In the genomic region with DNA sequence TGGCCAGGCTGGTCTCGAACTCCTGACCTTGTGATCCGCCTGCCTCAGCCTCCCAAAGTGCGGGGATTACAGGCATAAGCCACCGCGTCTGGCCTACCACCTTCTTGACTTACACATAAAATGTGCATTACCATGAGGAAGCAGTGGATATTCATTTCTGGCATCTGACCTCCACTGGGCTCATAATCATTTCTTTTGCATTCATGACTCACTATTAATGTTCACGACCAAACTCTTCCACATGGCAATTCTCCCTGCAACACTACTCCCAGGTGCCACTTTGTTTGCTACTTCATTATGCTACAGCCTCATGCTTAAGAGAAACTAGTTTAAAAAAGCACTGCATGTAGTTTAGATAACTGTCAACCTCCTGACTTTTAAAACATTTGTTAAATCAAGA, we compare ENCODE assay signal across 28 cellular contexts.
"Had no signal": no experiment of that assay in that cellular context is flagged by ENCODE, and none has a peak within 500 bp of the region (broad histone marks: within the 10 kb centered on the region; RNA-seq: fewer than 3 reads in every experiment).

No MANE protein-coding gene starts in this region.

- H3K27me3 Mint-ChIP-seq: activated B cell treated with CpG ODN at 0.5 μM for 24 hours; activated CD4-positive, alpha-beta T cell treated with anti-CD3 and anti-CD28 coated beads, Interleukin-2, amount 10 ng/mL, durations not matched to agents 24 days and 14 days; activated CD8-positive, alpha-beta memory T cell treated with anti-CD3 and anti-CD28 coated beads, Interleukin-2, amount 10 ng/mL, durations not matched to agents 7 days and 5 days; activated naive CD4-positive, alpha-beta T cell treated with anti-CD3 and anti-CD28 coated beads, Interleukin-2, amount 50 U/mL, for 24 hours; activated T-cell treated with anti-CD3 and anti-CD28 coated beads, Interleukin-2, amount 50 U/mL, for 24 hours had no signal

- H3K4me3 Mint-ChIP-seq: activated B cell treated with CpG ODN at 0.5 μM for 24 hours; activated CD4-positive, alpha-beta T cell treated with anti-CD3 and anti-CD28 coated beads, Interleukin-2, amount 10 ng/mL, durations not matched to agents 24 days and 14 days; activated CD8-positive, alpha-beta memory T cell treated with anti-CD3 and anti-CD28 coated beads, Interleukin-2, amount 10 ng/mL, durations not matched to agents 7 days and 5 days; activated naive CD4-positive, alpha-beta T cell treated with anti-CD3 and anti-CD28 coated beads, Interleukin-2, amount 50 U/mL, for 24 hours; activated T-cell treated with anti-CD3 and anti-CD28 coated beads, Interleukin-2, amount 50 U/mL, for 24 hours; activated T-helper 1 cell treated with anti-CD3 and anti-CD28 coated beads, Interleukin-12 subunit alpha, Interleukin-12 subunit beta, Interleukin-2, Interleukin-4 antibody, amounts not matched to agents 30 ng/mL and 10 ng/mL and 1 ng/mL, durations not matched to agents 14 hours and 24 hours and 36 hours; brain; T-helper 1 cell treated with Interleukin-12 subunit alpha and Interleukin-12 subunit beta and Interleukin-4 antibody, amounts not matched to agents 30 μg/mL and 1 μg/mL, for 36 hours had no signal

- ATAC-seq: activated CD8-positive, alpha-beta memory T cell treated with anti-CD3 and anti-CD28 coated beads, Interleukin-2, amount 10 ng/mL, durations not matched to agents 7 days and 5 days had no signal

- H3K9me3 Mint-ChIP-seq: activated B cell treated with CpG ODN at 0.5 μM for 24 hours; activated CD4-positive, alpha-beta T cell treated with anti-CD3 and anti-CD28 coated beads, Interleukin-2, amount 10 ng/mL, durations not matched to agents 24 days and 14 days; activated naive CD4-positive, alpha-beta T cell treated with anti-CD3 and anti-CD28 coated beads, Interleukin-2, amount 50 U/mL, for 24 hours; activated T-cell treated with anti-CD3 and anti-CD28 coated beads, Interleukin-2, amount 50 U/mL, for 24 hours; activated T-helper 1 cell treated with anti-CD3 and anti-CD28 coated beads, Interleukin-12 subunit alpha, Interleukin-12 subunit beta, Interleukin-2, Interleukin-4 antibody, amounts not matched to agents 30 ng/mL and 10 ng/mL and 1 ng/mL, durations not matched to agents 14 hours and 24 hours and 36 hours; T-helper 1 cell treated with Interleukin-12 subunit alpha and Interleukin-12 subunit beta and Interleukin-4 antibody, amounts not matched to agents 30 μg/mL and 1 μg/mL, for 36 hours had no signal

- H3K36me3 ChIP-seq: cardiac muscle cell had no signal

- H3K27ac ChIP-seq: cardiac muscle cell had no signal

- H3K4me1 Mint-ChIP-seq: brain had no signal

- H3K4me3 ChIP-seq: cardiac muscle cell had no signal

- H3K27me3 ChIP-seq: cardiac muscle cell had no signal

- DNase-seq: activated B cell treated with CpG ODN at 0.5 μM for 24 hours; activated CD4-positive, alpha-beta T cell treated with anti-CD3 and anti-CD28 coated beads for 1 hour; activated CD4-positive, alpha-beta T cell treated with anti-CD3 and anti-CD28 coated beads, Interleukin-2, amount 10 ng/mL, durations not matched to agents 24 days and 14 days; activated CD4-positive, alpha-beta T cell treated with anti-CD3 and anti-CD28 coated beads, Interleukin-2, amount 50 U/mL, for 48 hours; activated CD8-positive, alpha-beta memory T cell treated with anti-CD3 and anti-CD28 coated beads, Interleukin-2, amount 10 ng/mL, durations not matched to agents 7 days and 5 days; activated effector memory CD4-positive, alpha-beta T cell treated with Interleukin-2 at 50 U/mL for 16 hours; activated naive CD4-positive, alpha-beta T cell; activated T-cell treated with anti-CD3 and anti-CD28 coated beads, Interleukin-2, amount 50 U/mL, for 24 hours; amygdala; cerebellar nuclear complex; MM.1S; NCI-H1105; NCI-H1436; NCI-H1694 treated with DMSO at 0.1 percent for 48 hours; NCI-H2029 treated with DMSO at 0.1 percent for 48 hours; NCI-H345; NCI-H510A; NCI-H69; NK-92 treated with Interleukin-12 subunit alpha and Interleukin-12 subunit beta, amount 100 ng/mL, for 24 hours; SHP77 treated with DMSO at 0.1 percent for 48 hours; T-helper 9 cell had no signal

- H3K27ac Mint-ChIP-seq: activated B cell treated with CpG ODN at 0.5 μM for 24 hours; activated CD4-positive, alpha-beta T cell treated with anti-CD3 and anti-CD28 coated beads, Interleukin-2, amount 10 ng/mL, durations not matched to agents 24 days and 14 days; activated CD8-positive, alpha-beta memory T cell treated with anti-CD3 and anti-CD28 coated beads, Interleukin-2, amount 10 ng/mL, durations not matched to agents 7 days and 5 days; activated naive CD4-positive, alpha-beta T cell treated with anti-CD3 and anti-CD28 coated beads, Interleukin-2, amount 50 U/mL, for 24 hours; activated T-cell treated with anti-CD3 and anti-CD28 coated beads, Interleukin-2, amount 50 U/mL, for 24 hours; activated T-helper 1 cell treated with anti-CD3 and anti-CD28 coated beads, Interleukin-12 subunit alpha, Interleukin-12 subunit beta, Interleukin-2, Interleukin-4 antibody, amounts not matched to agents 30 ng/mL and 10 ng/mL and 1 ng/mL, durations not matched to agents 14 hours and 24 hours and 36 hours; brain; T-helper 1 cell treated with Interleukin-12 subunit alpha and Interleukin-12 subunit beta and Interleukin-4 antibody, amounts not matched to agents 30 μg/mL and 1 μg/mL, for 36 hours had no signal

- FAIRE-seq: astrocyte, TTC549 had no signal
